In genomic region chr12:62631531-62632520, GRCh38 we compare ENCODE assay signal across 8 cellular contexts.
DNase-seq lines count a peak whose midpoint lies in the region; ATAC-seq, FAIRE-seq and TF ChIP-seq lines count a peak whose summit lies in the region.

No MANE protein-coding gene starts in this region.

- H3K27ac ChIP-seq in Panc1 (ENCODE audit: low read length) (peak overlapping the region; percentile 67), body of pancreas (peak overlapping the region in 3 of 4 donors; percentile 33 to 58 (median 48)), trophoblast cell (ENCODE audit: low read depth, low read length) (no peak overlapping the region)

- in situ Hi-C loops in GM13976 (cut with MboI; ENCODE audit: low sequenced_read_pairs, unreplicated experiment) (no loop called here), Panc1 (cut with HindIII; ENCODE audit: low pct_unique_long_range_greater_than_20kb, low sequenced_read_pairs) (no loop called here)

- peak overlapping the region; percentile 55 to 71 for H3K4me3 ChIP-seq in Panc1 (ENCODE audit: low read depth in 2 of 2, low read length in 2 of 2)
- H3K4me3 ChIP-seq in body of pancreas: peak overlapping the region; percentile 13 to 23
- peak overlapping the region; percentile 63 for H3K4me3 ChIP-seq in trophoblast cell (ENCODE audit: low read depth, low read length)

- H3K4me1 ChIP-seq in Panc1 (ENCODE audit: control insufficient read depth, insufficient read depth, low read length) (peaks cover 13% of the 10 kb centered on the region), body of pancreas (peaks cover 20% of the 10 kb centered on the region), trophoblast cell (ENCODE audit: control insufficient read depth in 1 of 2, insufficient read depth in 2 of 2, low read length in 2 of 2) (peaks cover 2 to 4% of the 10 kb centered on the region in 2 experiments)

- peak overlapping the region; percentile 64 for H2AFZ ChIP-seq in trophoblast cell (ENCODE audit: insufficient read depth, low read length, poor library complexity)

- H3K79me1 ChIP-seq in trophoblast cell (ENCODE audit: low read length): no peaks in the 10 kb centered on the region

- BruUV-seq in Panc1 (replicated peaks; lab: Mats Ljungman, UMichigan): no TSS peak

- CTCF ChIA-PET in Panc1 (lab: Charles Lee): interaction anchor here (0.8 kb wide), 1 partner anchor 149 kb away, joined by 3 read pairs; no protein-coding TSS in a partner anchor

- no peak overlapping the region for H4K91ac ChIP-seq in trophoblast cell (ENCODE audit: low read depth, low read length)

- no peak overlapping the region for H3K9ac ChIP-seq in trophoblast cell (ENCODE audit: low read length)

- intact Hi-C loops in Panc1 (cut with micrococcal nuclease; ENCODE audit: unreplicated experiment): no loop called here
- intact Hi-C loops in body of pancreas (cut with DNase I): no loop called here

- no peak overlapping the region for H3K18ac ChIP-seq in trophoblast cell (ENCODE audit: low read length)

- H2AK5ac ChIP-seq in trophoblast cell (ENCODE audit: low read length): no peak overlapping the region

- no peak overlapping the region for H4K12ac ChIP-seq in trophoblast cell (ENCODE audit: low read depth, low read length)

- H3K36me3 ChIP-seq in Panc1 (ENCODE audit: control insufficient read depth, insufficient read depth, low read length) (no peaks in the 10 kb centered on the region), body of pancreas (replicated peaks in 1 of 2; ENCODE audit: insufficient read depth in 1 of 2, low read depth in 2 of 2) (no peaks in the 10 kb centered on the region), trophoblast cell (ENCODE audit: control insufficient read depth in 1 of 2, insufficient read depth in 2 of 2, low read length in 2 of 2) (no peaks in the 10 kb centered on the region)

- ATAC-seq in HG03025 (IDR thresholded peaks at IDR 0.05; ENCODE audit: low FRiP score, unreplicated experiment) (peak; percentile 53), Panc1 (peak; percentile 93), body of pancreas (peak; percentile 82)

- H3K9me3 ChIP-seq in Panc1 (ENCODE audit: control insufficient read depth, insufficient read depth, low read depth, low read length) (no peaks in the 10 kb centered on the region), body of pancreas (no peaks in the 10 kb centered on the region), trophoblast cell (ENCODE audit: insufficient read depth, low read depth, low read length) (no peaks in the 10 kb centered on the region)

- no peaks in the 10 kb centered on the region for H3K27me3 ChIP-seq in Panc1 (ENCODE audit: control insufficient read depth, insufficient read depth, low read length)
- no peaks in the 10 kb centered on the region for H3K27me3 ChIP-seq in body of pancreas
- no peaks in the 10 kb centered on the region for H3K27me3 ChIP-seq in trophoblast cell (ENCODE audit: insufficient read depth, low read length)

- H2BK120ac ChIP-seq in trophoblast cell (ENCODE audit: insufficient read depth, low read length, poor library complexity): no peak overlapping the region

- no peak overlapping the region for H2BK12ac ChIP-seq in trophoblast cell (ENCODE audit: low read length)

- no peak for TF ChIP-seq POLR2A in body of pancreas (IDR thresholded peaks at IDR 0.05)

- H3K14ac ChIP-seq in trophoblast cell (ENCODE audit: low read length): no peak overlapping the region

- no peak overlapping the region for H3K23ac ChIP-seq in trophoblast cell (ENCODE audit: low read length)

- POLR2A ChIA-PET in Panc1 (lab: Charles Lee): no interaction called here

- H2BK5ac ChIP-seq in trophoblast cell (ENCODE audit: low read depth, low read length, poor library complexity): no peak overlapping the region

- TF ChIP-seq CTCF in GM13976 (IDR thresholded peaks at IDR 0.05; ENCODE audit: borderline replicate concordance, control extremely low read depth, extremely low read depth, insufficient read depth, missing control alignments) (peak; percentile 43), Panc1 (IDR thresholded peaks at IDR 0.05) (peak; percentile 83), body of pancreas (IDR thresholded peaks at IDR 0.05) (peak in 4 of 7 experiments; percentile 14 to 27 (median 22))

- no peak overlapping the region for H3K4ac ChIP-seq in trophoblast cell (ENCODE audit: low read depth, low read length)

- WGBS in body of pancreas, 2 donors: 3 to 6% methylated on average over 43 to 63 of the region's 63 CpGs
- no CpG with 5 or more reads among the region's 63 CpGs for WGBS in trophoblast cell (ENCODE audit: extremely low coverage, insufficient coverage, insufficient read length)

- peak; percentile 25 for FAIRE-seq in A204.1 (lab: Jason Lieb, UNC)

- no peak overlapping the region for H4K8ac ChIP-seq in trophoblast cell (ENCODE audit: low read depth, low read length)

- DNase-seq in GM13976 (ENCODE audit: low spot score) (peak; percentile 78), Panc1 (ENCODE audit: low read depth, low spot score) (peak; percentile 10), body of pancreas (peak; percentile 48 to 69 (median 55)), hepatic stellate cell (ENCODE audit: low spot score) (peak; percentile 91), trophoblast cell (no peak), NOMO-1 treated with DMSO at 0.1 percent for 48 hours (lab: John Stamatoyannopoulos, UW; ENCODE audit: unreplicated experiment) (no peak)

- peak overlapping the region; percentile 94 for H3K4me2 ChIP-seq in trophoblast cell (ENCODE audit: low read length)

- no peaks in the 10 kb centered on the region for H3K79me2 ChIP-seq in trophoblast cell (ENCODE audit: control insufficient read depth, insufficient read depth, low read length, poor library complexity)

Comparison
In these comparisons a context has a peak if more than half of its experiments do, and no peak if none do; other contexts are left out.
1. DNase-seq: peak in GM13976 (single experiment), Panc1 (single experiment), body of pancreas (4 of 4) and hepatic stellate cell (single experiment); none in trophoblast cell (0 of 2) and NOMO-1 treated with DMSO at 0.1 percent for 48 hours (single experiment).
2. CTCF ChIP-seq: peak in every context shown above with its lines; median percentile 83 in Panc1; 43 in GM13976; 22 in body of pancreas.
3. Peak in every context shown above with its lines, with median percentiles within 50 percentile points of each other: ATAC-seq and H3K4me3 ChIP-seq.